12 cellular contexts compared by ENCODE assay signal in the genomic region with DNA sequence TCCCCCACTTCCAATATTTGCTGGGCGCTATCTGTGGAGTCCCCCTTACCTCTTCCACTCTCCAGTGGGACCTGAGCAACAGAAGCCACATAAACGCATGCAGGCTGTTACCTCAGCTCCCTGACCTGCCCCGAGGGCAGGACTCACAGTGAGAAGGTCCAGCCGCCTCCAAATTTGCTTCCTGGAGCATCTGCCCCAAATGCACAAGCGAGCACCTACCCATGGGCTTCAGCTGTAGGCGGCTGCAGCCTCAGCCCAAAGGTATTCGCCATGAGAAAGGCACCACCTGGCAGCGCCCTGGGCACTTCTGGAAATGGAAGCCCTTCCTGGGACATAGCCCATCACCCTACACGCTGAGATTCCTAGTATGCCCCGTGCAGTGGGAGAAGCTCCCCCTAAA. TPM values are rescaled to one million over a fixed set of nuclear protein-coding genes. Genes with fewer than 3 reads are reported as not detected.
"Had no signal": no experiment of that assay in that cellular context is flagged by ENCODE, and none has a peak within 500 bp of the region (broad histone marks: within the 10 kb centered on the region; RNA-seq: fewer than 3 reads in every experiment).

No MANE protein-coding gene starts in this region.

- H3K9me3 Mint-ChIP-seq: GM23338, HFFc6 had no signal

- H3K4me3 ChIP-seq: GM23248, GM23338, HAP-1 had no signal

- FAIRE-seq: H1, H54 had no signal

- H3K9ac ChIP-seq: GM23248 had no signal

- H3K27ac Mint-ChIP-seq: GM23338, H9, HFFc6 had no signal

- H3K36me3 ChIP-seq: HAP-1 had no signal

- H3K27ac ChIP-seq: GM23248 had no signal

- H2AFZ ChIP-seq: GM23248, GM23338 had no signal

- H3K4me1 ChIP-seq: HAP-1 had no signal

- H3K9me3 ChIP-seq: HAP-1 had no signal

- H3K4me2 ChIP-seq: GM23338 had no signal

- H3K4me3 Mint-ChIP-seq: GM23338, H9, HFFc6 had no signal

- DNase-seq: GM23248, GOT3, H7, H9, HCEC 1CT, HFFc6 had no signal

- ATAC-seq: GM23338, HCT116 had no signal

RNA-seq across cellular contexts. Expression of a gene that starts 23.4 kb away (rescaled TPM):
- total RNA-seq: GM23248, GM23338, H1, H4, H7, H9, HFFc6 had no signal
- polyA plus RNA-seq: GM23248, GM23338 had no signal
